ENCODE assay signal across 20 cellular contexts in the genomic region with DNA sequence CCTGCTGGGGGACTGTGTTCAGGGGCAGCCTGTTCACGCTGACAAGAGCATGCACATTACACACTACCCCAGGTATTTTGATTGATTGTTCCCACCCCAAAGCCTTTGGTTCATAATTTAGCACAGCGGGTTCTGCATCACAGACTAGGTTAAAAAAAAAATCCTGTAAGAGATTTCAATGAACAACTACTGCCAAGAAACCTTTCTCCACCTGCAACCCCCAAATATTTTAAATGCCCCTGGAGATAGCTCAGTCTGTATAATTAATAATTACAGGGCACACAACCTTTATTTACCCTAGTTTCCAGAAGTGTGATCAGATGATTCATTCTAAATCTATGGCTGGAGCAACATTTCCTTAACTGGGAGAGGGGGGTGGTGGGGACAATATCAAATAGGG.
"Had no signal": no experiment of that assay in that cellular context is flagged by ENCODE, and none has a peak within 500 bp of the region (broad histone marks: within the 10 kb centered on the region; RNA-seq: fewer than 3 reads in every experiment).

No MANE protein-coding gene starts in this region.

- H3K27ac ChIP-seq: colonic mucosa, heart right ventricle, prostate gland, suprapubic skin, upper lobe of left lung, VCaP had no signal

- H3K9me3 Mint-ChIP-seq: activated CD8-positive, alpha-beta T cell treated with anti-CD3 and anti-CD28 coated beads for 36 hours; activated naive CD4-positive, alpha-beta T cell treated with anti-CD3 and anti-CD28 coated beads for 36 hours had no signal

- ATAC-seq: activated CD4-positive, alpha-beta T cell treated with anti-CD3 and anti-CD28 coated beads for 36 hours; activated CD8-positive, alpha-beta T cell treated with anti-CD3 and anti-CD28 coated beads for 36 hours; heart right ventricle had no signal

- H3K4me1 ChIP-seq: colonic mucosa, prostate gland had no signal

- H3K36me3 ChIP-seq: colonic mucosa, heart right ventricle, prostate gland, suprapubic skin, upper lobe of left lung had no signal

- H3K27ac Mint-ChIP-seq: activated CD4-positive, alpha-beta T cell treated with anti-CD3 and anti-CD28 coated beads for 36 hours; activated CD8-positive, alpha-beta T cell treated with anti-CD3 and anti-CD28 coated beads for 36 hours; activated naive CD4-positive, alpha-beta T cell treated with anti-CD3 and anti-CD28 coated beads for 36 hours had no signal

- H3K4me3 Mint-ChIP-seq: activated CD4-positive, alpha-beta T cell treated with anti-CD3 and anti-CD28 coated beads for 36 hours; activated CD8-positive, alpha-beta T cell treated with anti-CD3 and anti-CD28 coated beads for 36 hours; activated naive CD4-positive, alpha-beta T cell treated with anti-CD3 and anti-CD28 coated beads for 36 hours; naive B cell had no signal

- H3K4me3 ChIP-seq: colonic mucosa, prostate gland, suprapubic skin, upper lobe of left lung had no signal

- H3K9me3 ChIP-seq: colonic mucosa, prostate gland, suprapubic skin, upper lobe of left lung had no signal

- DNase-seq: activated CD4-positive, alpha-beta T cell treated with anti-CD3 and anti-CD28 coated beads for 36 hours; activated CD8-positive, alpha-beta memory T cell treated with anti-CD3 and anti-CD28 coated beads, Interleukin-2, amount 50 U/mL, for 4 hours; activated CD8-positive, alpha-beta T cell treated with anti-CD3 and anti-CD28 coated beads for 36 hours; activated naive CD4-positive, alpha-beta T cell treated with anti-CD3 and anti-CD28 coated beads for 36 hours; caudate nucleus; colonic mucosa; effector CD4-positive, alpha-beta T cell; foreskin melanocyte; heart right ventricle; islet precursor cell; midbrain; naive B cell; nucleus accumbens; stimulated activated CD4-positive, alpha-beta T cell treated with anti-CD3 and anti-CD28 coated beads, Interleukin-12 subunit alpha, Interleukin-12 subunit beta, amount 100 ng/mL, for 4 hours; stimulated activated naive CD4-positive, alpha-beta T cell treated with Interleukin-2 at 50 U/mL for 16 hours; SW 1271; upper lobe of left lung had no signal

- H3K4me1 Mint-ChIP-seq: naive B cell had no signal
